27 cellular contexts compared by ENCODE assay signal in the genomic region with DNA sequence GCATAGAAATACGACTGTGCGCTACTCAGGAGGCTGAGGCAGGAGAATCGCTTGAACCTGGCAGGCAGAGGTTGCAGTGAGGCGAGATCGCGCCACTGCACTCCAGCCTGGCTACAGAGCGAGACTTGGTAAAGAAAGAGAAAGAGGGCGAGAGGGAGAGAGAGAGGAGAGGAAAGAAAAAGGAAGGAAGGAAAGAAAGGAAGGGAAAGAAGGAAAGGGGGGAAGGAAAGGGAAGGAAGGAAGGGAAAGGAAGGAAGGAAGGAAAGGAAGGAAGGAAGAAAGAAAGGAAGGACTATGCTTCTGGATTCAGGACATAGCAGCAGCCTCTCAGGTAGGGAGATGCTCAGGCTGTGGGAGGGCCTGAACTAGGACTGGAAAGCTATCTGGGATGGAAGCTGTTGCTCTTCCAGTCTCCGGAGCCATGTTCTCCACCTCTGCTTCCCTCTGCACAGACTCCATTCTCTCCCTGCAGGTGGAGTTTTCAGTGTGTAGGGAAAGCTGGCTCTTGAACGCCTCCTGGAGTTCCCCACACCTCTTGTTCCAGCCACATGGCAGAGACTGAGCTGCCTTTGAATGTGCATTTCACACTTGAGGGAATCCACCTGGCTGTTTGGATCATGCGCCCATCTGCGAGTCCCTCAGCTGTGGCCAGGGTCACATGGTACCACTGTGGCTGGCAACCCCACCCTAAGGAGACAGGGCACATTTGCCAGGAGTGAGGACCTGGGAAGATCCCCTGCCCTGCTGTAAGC. TPM values are rescaled to one million over a fixed set of nuclear protein-coding genes. Genes with fewer than 3 reads are reported as not detected.
DNase-seq lines count a peak whose midpoint lies in the region; ATAC-seq lines count a peak whose summit lies in the region.
"Had no signal": no experiment of that assay in that cellular context is flagged by ENCODE, and none has a peak within 500 bp of the region (broad histone marks: within the 10 kb centered on the region; RNA-seq: fewer than 3 reads in every experiment).

No MANE protein-coding gene starts in this region.

- H3K4me3 Mint-ChIP-seq in effector memory CD8-positive, alpha-beta T cell, result no peak overlapping the region
- H3K4me3 Mint-ChIP-seq: activated naive CD8-positive, alpha-beta T cell treated with anti-CD3 and anti-CD28 coated beads, Interleukin-2, amount 50 U/mL, for 24 hours; CD4-positive, alpha-beta T cell; endodermal cell; mesothelial cell of epicardium had no signal

- H3K9me3 Mint-ChIP-seq in effector memory CD8-positive, alpha-beta T cell, result no peaks in the 10 kb centered on the region
- H3K9me3 Mint-ChIP-seq: activated naive CD8-positive, alpha-beta T cell treated with anti-CD3 and anti-CD28 coated beads, Interleukin-2, amount 50 U/mL, for 24 hours; CD4-positive, alpha-beta T cell; endodermal cell; mesothelial cell of epicardium had no signal

- H3K27me3 Mint-ChIP-seq in effector memory CD8-positive, alpha-beta T cell, result no peaks in the 10 kb centered on the region
- H3K27me3 Mint-ChIP-seq: activated naive CD8-positive, alpha-beta T cell treated with anti-CD3 and anti-CD28 coated beads, Interleukin-2, amount 50 U/mL, for 24 hours; CD4-positive, alpha-beta T cell had no signal

- H3K4me1 Mint-ChIP-seq in effector memory CD8-positive, alpha-beta T cell (ENCODE audit: low read depth in 2 of 2), result no peaks in the 10 kb centered on the region
- H3K4me1 Mint-ChIP-seq: activated naive CD8-positive, alpha-beta T cell treated with anti-CD3 and anti-CD28 coated beads, Interleukin-2, amount 50 U/mL, for 24 hours; endodermal cell had no signal

- H3K27ac Mint-ChIP-seq in effector memory CD8-positive, alpha-beta T cell, result peak overlapping the region; percentile 12 to 36
- H3K27ac Mint-ChIP-seq: activated naive CD8-positive, alpha-beta T cell treated with anti-CD3 and anti-CD28 coated beads, Interleukin-2, amount 50 U/mL, for 24 hours; CD4-positive, alpha-beta T cell; endodermal cell; mesothelial cell of epicardium had no signal

- peak overlapping the region; percentile 13 for H3K27ac ChIP-seq in temporal lobe (ENCODE audit: low read depth, low read length)
- H3K27ac ChIP-seq: heart left ventricle, Peyer's patch, SJSA1, VCaP had no signal

- DNase-seq in NCI-H2107 treated with DMSO at 0.1 percent for 48 hours (lab: John Stamatoyannopoulos, UW; ENCODE audit: unreplicated experiment), result peak; percentile 23
- no peak for DNase-seq in NCI-H2107 (lab: John Stamatoyannopoulos, UW)
- peak; percentile 63 for DNase-seq in NCI-H2171 treated with DMSO at 0.1 percent for 48 hours (lab: John Stamatoyannopoulos, UW)
- DNase-seq in effector memory CD8-positive, alpha-beta T cell, result no peak
- no peak for DNase-seq in effector CD8-positive, alpha-beta T cell (lab: John Stamatoyannopoulos, UW)
- DNase-seq in activated gamma-delta T cell (lab: John Stamatoyannopoulos, UW), result no peak
- DNase-seq: activated CD4-positive, alpha-beta T cell treated with anti-CD3 and anti-CD28 coated beads for 48 hours; activated naive CD8-positive, alpha-beta T cell treated with anti-CD3 and anti-CD28 coated beads, Interleukin-2, amount 50 U/mL, for 24 hours; activated T-cell treated with anti-CD3 and anti-CD28 coated beads, Interleukin-2, amount 50 U/mL, for 48 hours; CD4-positive, alpha-beta T cell; cortex of kidney; endodermal cell; foreskin fibroblast; heart left ventricle; kidney; NCI-H1105; NCI-H187; NCI-H524 treated with DMSO at 0.1 percent for 48 hours; Peyer's patch; stimulated activated CD4-positive, alpha-beta T cell treated with anti-CD3 and anti-CD28 coated beads, Interleukin-4, amount 100 ng/mL, for 24 hours; T1000; trophoblast cell had no signal

- H3K36me3 Mint-ChIP-seq in effector memory CD8-positive, alpha-beta T cell (ENCODE audit: insufficient read depth), result peaks cover 17% of the 10 kb centered on the region

- no peak for ATAC-seq in effector memory CD8-positive, alpha-beta T cell (replicated peaks)
- ATAC-seq in GM21447 (IDR thresholded peaks at IDR 0.05; ENCODE audit: unreplicated experiment), result no peak
- ATAC-seq: activated naive CD8-positive, alpha-beta T cell treated with anti-CD3 and anti-CD28 coated beads, Interleukin-2, amount 50 U/mL, for 24 hours had no signal

RNA-seq across cellular contexts. Expression of gene SWI5, which starts 9.1 kb away (rescaled TPM):
- 8.4 TPM for total RNA-seq in temporal lobe

RNA-seq across cellular contexts. Expression of gene GOLGA2, which starts 9.4 kb away (rescaled TPM):
- total RNA-seq in temporal lobe, result 42.5 TPM

RNA-seq across cellular contexts. Expression of gene TRUB2, which starts 37.0 kb away (rescaled TPM):
- 14.0 TPM for total RNA-seq in temporal lobe

RNA-seq across cellular contexts. Expression of gene COQ4, which starts 37.4 kb away (rescaled TPM):
- 10.3 TPM for total RNA-seq in temporal lobe

RNA-seq across cellular contexts. Expression of gene SLC27A4, which starts 55.1 kb away (rescaled TPM):
- 17.0 TPM for total RNA-seq in temporal lobe

Comparison
In these comparisons a context has a peak if more than half of its experiments do, and no peak if none do; other contexts are left out.
1. DNase-seq: peak in NCI-H2107 treated with DMSO at 0.1 percent for 48 hours (single experiment) and NCI-H2171 treated with DMSO at 0.1 percent for 48 hours (single experiment); none in NCI-H2107 (single experiment), effector memory CD8-positive, alpha-beta T cell (0 of 3), effector CD8-positive, alpha-beta T cell (single experiment) and activated gamma-delta T cell (single experiment).